8 cellular contexts compared by ENCODE assay signal in the genomic region with DNA sequence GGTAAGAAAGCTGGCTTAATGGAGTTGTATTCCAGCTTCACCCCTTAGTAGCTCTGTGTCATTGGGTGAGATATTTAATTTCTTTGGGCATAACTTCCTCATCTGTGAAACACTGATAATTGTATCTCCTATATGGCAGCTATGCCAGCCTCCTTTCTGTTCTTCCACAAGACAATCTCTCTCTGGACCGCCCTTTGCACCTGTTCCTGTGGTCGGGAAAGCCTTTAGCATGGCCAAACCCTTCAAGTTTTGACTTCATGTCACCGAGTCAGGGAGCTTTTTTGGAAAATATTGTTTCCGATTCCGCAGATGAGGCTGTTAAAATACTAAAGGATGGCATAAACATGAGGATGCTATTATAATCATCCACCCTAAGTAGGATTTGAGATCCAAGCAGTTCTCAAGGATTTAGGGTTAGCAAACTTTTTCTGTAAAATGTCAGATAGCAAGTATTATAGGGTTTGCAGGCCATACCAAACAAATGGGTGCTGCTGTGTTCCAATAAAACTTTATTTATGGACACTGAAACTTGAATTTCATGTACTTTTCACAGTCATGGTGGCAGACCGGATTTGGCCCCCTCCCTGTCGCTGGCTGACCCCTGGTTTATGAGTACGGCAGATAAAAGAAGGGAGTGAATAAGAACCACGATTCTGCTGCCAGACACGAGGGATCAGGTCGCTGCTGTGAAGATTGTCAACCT. TPM values are rescaled to one million over a fixed set of nuclear protein-coding genes. Genes with fewer than 3 reads are reported as not detected.
DNase-seq lines count a peak whose midpoint lies in the region; ATAC-seq and TF ChIP-seq lines count a peak whose summit lies in the region.

No MANE protein-coding gene starts in this region.

- WGBS in neuronal stem cell (ENCODE audit: extremely low coverage in 2 of 2, insufficient read length in 2 of 2, insufficient replicate concordance in 1 of 2), 2 donors: no CpG with 5 or more reads among the region's 11 CpGs

- H4K8ac ChIP-seq in neuronal stem cell (ENCODE audit: low read depth, low read length): no peak overlapping the region

- intact Hi-C loops in CD4-positive, alpha-beta T cell (cut with DNase I, micrococcal nuclease): loop anchor here (1.0 to 5.0 kb wide), 4 partner anchors 13 to 93 kb away; no protein-coding TSS in a partner anchor
- intact Hi-C loops in PC-3 (cut with micrococcal nuclease): loop anchor here (5.0 kb wide), 2 partner anchors 34 to 51 kb away; no protein-coding TSS in a partner anchor

- CTCF ChIA-PET in CD4-positive, alpha-beta T cell (lab: Charles Lee): interaction anchor here (0.5 to 3.2 kb wide), 4 partner anchors 9 to 96 kb away, joined by 3 to 13 read pairs (median 3); partner anchors contain the start of gene GNPDA1
- CTCF ChIA-PET in PC-3 (lab: Charles Lee): interaction anchor here (0.6 kb wide), 1 partner anchor 15 kb away, joined by 3 read pairs; no protein-coding TSS in a partner anchor

- H3K14ac ChIP-seq in neuronal stem cell (ENCODE audit: low read length): no peak overlapping the region

- peak overlapping the region; percentile 0 for H3K18ac ChIP-seq in neuronal stem cell (ENCODE audit: low read length)

- H3K4me2 ChIP-seq in PC-3 (ENCODE audit: low read length) (peak overlapping the region; percentile 91), neuronal stem cell (ENCODE audit: insufficient read depth, low read length, poor library complexity, severe bottlenecking) (peak overlapping the region; percentile 46)

- H3K4me3 ChIP-seq in PC-3 (ENCODE audit: low read length): peak overlapping the region; percentile 96
- H3K4me3 ChIP-seq in endocrine pancreas (ENCODE audit: control insufficient read depth, insufficient read depth, low read length): no peak overlapping the region
- H3K4me3 ChIP-seq in neuronal stem cell (ENCODE audit: low read length in 2 of 2): peak overlapping the region in 1 of 2 donors; percentile 59

- H3K27me3 Mint-ChIP-seq in CD4-positive, alpha-beta T cell: no peaks in the 10 kb centered on the region

- TSS peak; percentile 57 for BruUV-seq in PC-3 (replicated peaks; lab: Mats Ljungman, UMichigan)

- no peaks in the 10 kb centered on the region for H3K9me3 Mint-ChIP-seq in CD4-positive, alpha-beta T cell

- ATAC-seq in CD4-positive, alpha-beta T cell (ENCODE audit: poor library complexity): no peak
- ATAC-seq in PC-3: no peak

- no peak overlapping the region for H3K4ac ChIP-seq in neuronal stem cell (ENCODE audit: low read length)

- no peak overlapping the region for H2BK15ac ChIP-seq in neuronal stem cell (ENCODE audit: low read length)

- H4K20me1 ChIP-seq in PC-3 (ENCODE audit: low read length): no peaks in the 10 kb centered on the region

- H3K36me3 ChIP-seq in PC-3 (ENCODE audit: low read depth, low read length): no peaks in the 10 kb centered on the region; the same call in 1 of the 2 replicates
- no peaks in the 10 kb centered on the region for H3K36me3 ChIP-seq in endocrine pancreas (ENCODE audit: control insufficient read depth, insufficient read depth, low read length)
- peaks cover 0 to 8% of the 10 kb centered on the region in 2 donors for H3K36me3 ChIP-seq in neuronal stem cell (replicated peaks in 1 of 2; ENCODE audit: control insufficient read depth in 2 of 2, insufficient read depth in 2 of 2, low read length in 2 of 2)

- no peaks in the 10 kb centered on the region for H3K9me3 ChIP-seq in CD4-positive, alpha-beta T cell (ENCODE audit: control insufficient read depth, low read length)
- H3K9me3 ChIP-seq in PC-3 (ENCODE audit: low read length) (no peaks in the 10 kb centered on the region), endocrine pancreas (ENCODE audit: control insufficient read depth, low read length) (no peaks in the 10 kb centered on the region), neuronal stem cell (replicated peaks in 1 of 2; ENCODE audit: control insufficient read depth in 2 of 2, insufficient read depth in 1 of 2, low read depth in 1 of 2, low read length in 2 of 2) (peaks cover 0 to 7% of the 10 kb centered on the region in 2 donors)

- H3K4me1 ChIP-seq in PC-3 (ENCODE audit: insufficient read depth, low read length) (peaks cover 11% of the 10 kb centered on the region), endocrine pancreas (ENCODE audit: control insufficient read depth, insufficient read depth, low read length) (peaks cover 10% of the 10 kb centered on the region), neuronal stem cell (ENCODE audit: control insufficient read depth in 2 of 2, insufficient read depth in 1 of 2, low read depth in 1 of 2, low read length in 2 of 2) (peaks cover 1 to 9% of the 10 kb centered on the region in 2 donors)

- TF ChIP-seq CTCF in CD4-positive, alpha-beta T cell (IDR thresholded peaks at IDR 0.05): no peak
- TF ChIP-seq CTCF in PC-3 (conservative IDR thresholded peaks at IDR 0.05; ENCODE audit: low read depth, low read length): no peak

- H4K91ac ChIP-seq in neuronal stem cell (ENCODE audit: low read depth, low read length, poor library complexity): peak overlapping the region; percentile 0

- H2BK12ac ChIP-seq in neuronal stem cell (ENCODE audit: low read length): no peak overlapping the region

- H3K27ac Mint-ChIP-seq in CD4-positive, alpha-beta T cell: peak overlapping the region; percentile 98

- no peaks in the 10 kb centered on the region for H3K27me3 ChIP-seq in CD4-positive, alpha-beta T cell (ENCODE audit: control insufficient read depth, insufficient read depth, low read length)
- no peaks in the 10 kb centered on the region for H3K27me3 ChIP-seq in PC-3 (ENCODE audit: low read length)
- H3K27me3 ChIP-seq in endocrine pancreas (ENCODE audit: control insufficient read depth, insufficient read depth, low read length): no peaks in the 10 kb centered on the region
- H3K27me3 ChIP-seq in neuronal stem cell (ENCODE audit: control insufficient read depth in 3 of 3, insufficient read depth in 3 of 3, low read depth in 1 of 3, low read length in 3 of 3): peaks cover 0 to 12% (median 3%) of the 10 kb centered on the region in 3 experiments

- no peaks in the 10 kb centered on the region for H3F3A ChIP-seq in PC-3 (ENCODE audit: low read length, unreplicated experiment)

- no peak for DNase-seq in CD4-positive, alpha-beta T cell
- DNase-seq in PC-3 (no peak), neuronal stem cell (ENCODE audit: low spot score) (no peak), COLO668 (lab: John Stamatoyannopoulos, UW; ENCODE audit: unreplicated experiment) (no peak), CD1c-positive myeloid dendritic cell (ENCODE audit: extremely low spot score) (no peak), GM19238 (ENCODE audit: insufficient read length, low spot score) (no peak)
- DNase-seq in stimulated activated CD4-positive, alpha-beta T cell treated with anti-CD3 and anti-CD28 coated beads, Interleukin-2, amount 100 ng/mL, for 48 hours: no peak

- H3K4me1 Mint-ChIP-seq in CD4-positive, alpha-beta T cell (ENCODE audit: low read depth): peaks cover 74% of the 10 kb centered on the region

- H3K9ac ChIP-seq in PC-3 (ENCODE audit: low read length) (peak overlapping the region; percentile 92), endocrine pancreas (ENCODE audit: control insufficient read depth, insufficient read depth, low read length) (peak overlapping the region; percentile 54), neuronal stem cell (ENCODE audit: low read depth, low read length, poor library complexity) (peak overlapping the region; percentile 65)

- POLR2A ChIA-PET in CD4-positive, alpha-beta T cell (lab: Charles Lee): interaction anchor here (1.7 to 7.5 kb wide), 9 partner anchors 12 to 139 kb away, joined by 7 to 197 read pairs (median 19); partner anchors contain the start of gene RNF14
- POLR2A ChIA-PET in PC-3 (lab: Charles Lee; ENCODE audit: unreplicated experiment): no interaction called here

- H3K27ac ChIP-seq in CD4-positive, alpha-beta T cell (ENCODE audit: low read depth, low read length): peak overlapping the region; percentile 99
- H3K27ac ChIP-seq in PC-3 (ENCODE audit: low read length): no peak overlapping the region
- no peak overlapping the region for H3K27ac ChIP-seq in neuronal stem cell (replicated peaks; ENCODE audit: low read length)

- no peaks in the 10 kb centered on the region for H3K9me2 ChIP-seq in PC-3 (replicated peaks; ENCODE audit: low read length)

- peaks cover 2% of the 10 kb centered on the region for H3K79me1 ChIP-seq in neuronal stem cell (ENCODE audit: low read depth, low read length)

- peak overlapping the region; percentile 93 for H3K4me3 Mint-ChIP-seq in CD4-positive, alpha-beta T cell

- no peak overlapping the region for H2BK5ac ChIP-seq in neuronal stem cell (ENCODE audit: low read length)

- no peak overlapping the region for H3K23ac ChIP-seq in neuronal stem cell (ENCODE audit: low read depth, low read length, poor library complexity)

- H2AK5ac ChIP-seq in neuronal stem cell (ENCODE audit: low read depth, low read length): no peak overlapping the region

- H3K36me3 Mint-ChIP-seq in CD4-positive, alpha-beta T cell (ENCODE audit: low read depth): peaks cover 38% of the 10 kb centered on the region

- peaks cover 42% of the 10 kb centered on the region for H3K79me2 ChIP-seq in PC-3 (ENCODE audit: low read length)

- H2AFZ ChIP-seq in PC-3 (ENCODE audit: low read length) (peak overlapping the region; percentile 97), neuronal stem cell (ENCODE audit: low read length) (peak overlapping the region; percentile 89)

- no peak overlapping the region for H2BK120ac ChIP-seq in neuronal stem cell (ENCODE audit: low read depth, low read length)

RNA-seq across cellular contexts. Expression of gene NDFIP1, which starts 0.7 kb away (rescaled TPM):
- 100 to 1,000 TPM; 185 to 192 TPM for total RNA-seq in CD4-positive, alpha-beta T cell
- total RNA-seq in PC-3 (2014; rRNA removed): 33.5 and 38.2 TPM in 2 replicates
- polyA plus RNA-seq in neuronal stem cell (2013, experiment 1 of 2): 29.0 TPM
- 29.1 TPM for polyA plus RNA-seq in neuronal stem cell (2013, experiment 2 of 2)
